ENCODE assay signal across 12 cellular contexts in genomic region chr4:2408401-2408958, GRCh38.
DNase-seq lines count a peak whose midpoint lies in the region; ATAC-seq and TF ChIP-seq lines count a peak whose summit lies in the region.
"Had no signal": no experiment of that assay in that cellular context is flagged by ENCODE, and none has a peak within 500 bp of the region (broad histone marks: within the 10 kb centered on the region; RNA-seq: fewer than 3 reads in every experiment).

No MANE protein-coding gene starts in this region.

- peaks cover 30% of the 10 kb centered on the region for H3K36me3 Mint-ChIP-seq in central memory CD8-positive, alpha-beta T cell (ENCODE audit: insufficient read depth)
- H3K36me3 Mint-ChIP-seq: naive thymus-derived CD4-positive, alpha-beta T cell had no signal

- no peaks in the 10 kb centered on the region for H3K27me3 Mint-ChIP-seq in central memory CD8-positive, alpha-beta T cell

- TF ChIP-seq CTCF in GM10266 (IDR thresholded peaks at IDR 0.05; ENCODE audit: control insufficient read depth, insufficient read depth, low read depth, missing control alignments): no peak

- H3K4me3 Mint-ChIP-seq in central memory CD8-positive, alpha-beta T cell: no peak overlapping the region
- H3K4me3 Mint-ChIP-seq: naive thymus-derived CD4-positive, alpha-beta T cell had no signal

- no peaks in the 10 kb centered on the region for H3K9me3 Mint-ChIP-seq in central memory CD8-positive, alpha-beta T cell
- H3K9me3 Mint-ChIP-seq: activated T-helper 2 cell treated with anti-CD3 and anti-CD28 coated beads, Interferon-gamma antibody, Interleukin-2, Interleukin-4, amounts not matched to agents 10 μg/mL and 5 μg/mL and 100 μg/mL, durations not matched to agents 14 hours and 24 hours and 36 hours had no signal

- H3K4me1 Mint-ChIP-seq in central memory CD8-positive, alpha-beta T cell: peaks cover 52% of the 10 kb centered on the region

- no peak for ATAC-seq in central memory CD8-positive, alpha-beta T cell (replicated peaks; ENCODE audit: extremely low read depth, poor library complexity, severe bottlenecking)
- no peak for ATAC-seq in HG02852 (IDR thresholded peaks at IDR 0.05; ENCODE audit: unreplicated experiment)
- ATAC-seq: left cardiac atrium; naive thymus-derived CD4-positive, alpha-beta T cell; right cardiac atrium had no signal

- peak overlapping the region; percentile 48 for H3K27ac Mint-ChIP-seq in central memory CD8-positive, alpha-beta T cell (ENCODE audit: low read depth)

- peak; percentile 45 for DNase-seq in stimulated activated CD4-positive, alpha-beta T cell treated with anti-CD3 and anti-CD28 coated beads, Interleukin-1b, Interleukin-23, amount 100 ng/mL, for 48 hours
- no peak for DNase-seq in stimulated activated CD4-positive, alpha-beta T cell treated with anti-CD3 and anti-CD28 coated beads, Interleukin-12 subunit alpha, Interleukin-12 subunit beta, amount 100 ng/mL, for 4 hours
- DNase-seq in NCI-H69 (lab: John Stamatoyannopoulos, UW) (peak; percentile 18), HCEC 1CT (no peak), NCI-H748 treated with DMSO at 0.1 percent for 48 hours (lab: John Stamatoyannopoulos, UW) (no peak), GM10266 (ENCODE audit: extremely low spot score) (no peak)
- DNase-seq in central memory CD8-positive, alpha-beta T cell (ENCODE audit: low spot score in 2 of 2): no peak
- DNase-seq: left cardiac atrium; naive thymus-derived CD4-positive, alpha-beta T cell had no signal

Comparison
In these comparisons a context has a peak if more than half of its experiments do, and no peak if none do; other contexts are left out.
1. DNase-seq: peak in stimulated activated CD4-positive, alpha-beta T cell treated with anti-CD3 and anti-CD28 coated beads, Interleukin-1b, Interleukin-23, amount 100 ng/mL, for 48 hours (single experiment) and NCI-H69 (single experiment); none in stimulated activated CD4-positive, alpha-beta T cell treated with anti-CD3 and anti-CD28 coated beads, Interleukin-12 subunit alpha, Interleukin-12 subunit beta, amount 100 ng/mL, for 4 hours (single experiment), central memory CD8-positive, alpha-beta T cell (0 of 2), HCEC 1CT (single experiment), NCI-H748 treated with DMSO at 0.1 percent for 48 hours (single experiment) and GM10266 (single experiment).